6 cellular contexts compared by ENCODE assay signal in the genomic region with DNA sequence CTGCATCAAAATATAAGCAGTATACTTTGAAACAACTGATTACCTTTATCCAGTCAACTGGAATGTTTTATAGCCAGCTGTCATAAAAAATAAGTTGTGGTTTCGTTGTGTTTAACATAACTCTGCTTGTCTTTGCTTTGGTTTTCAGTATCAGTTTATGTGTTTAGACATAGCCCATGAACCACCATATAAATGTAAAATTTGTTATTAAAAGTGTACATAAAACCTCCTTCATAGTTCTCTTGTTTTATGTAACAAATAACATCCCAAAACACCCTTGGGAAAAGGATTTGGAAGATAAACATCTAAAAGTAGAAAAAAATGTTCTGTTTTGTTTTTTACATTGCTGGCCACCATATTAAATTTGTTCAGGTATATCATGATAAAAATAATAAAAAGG.
"Had no signal": no experiment of that assay in that cellular context is flagged by ENCODE, and none has a peak within 500 bp of the region (broad histone marks: within the 10 kb centered on the region; RNA-seq: fewer than 3 reads in every experiment).

No MANE protein-coding gene starts in this region.

- DNase-seq: IMR-90 had no signal

- H3K9me3 Mint-ChIP-seq: IgD-negative memory B cell had no signal

- H3K27ac ChIP-seq: HL-60 had no signal

- H3K4me3 ChIP-seq: K562 had no signal

- H3K27ac Mint-ChIP-seq: IgD-negative memory B cell had no signal

- FAIRE-seq: HepG2, HTR-8/SVneo, K562 had no signal

- ATAC-seq: HepG2 had no signal
